Comparison of ENCODE assay signal across 1 cellular context in the genomic region with DNA sequence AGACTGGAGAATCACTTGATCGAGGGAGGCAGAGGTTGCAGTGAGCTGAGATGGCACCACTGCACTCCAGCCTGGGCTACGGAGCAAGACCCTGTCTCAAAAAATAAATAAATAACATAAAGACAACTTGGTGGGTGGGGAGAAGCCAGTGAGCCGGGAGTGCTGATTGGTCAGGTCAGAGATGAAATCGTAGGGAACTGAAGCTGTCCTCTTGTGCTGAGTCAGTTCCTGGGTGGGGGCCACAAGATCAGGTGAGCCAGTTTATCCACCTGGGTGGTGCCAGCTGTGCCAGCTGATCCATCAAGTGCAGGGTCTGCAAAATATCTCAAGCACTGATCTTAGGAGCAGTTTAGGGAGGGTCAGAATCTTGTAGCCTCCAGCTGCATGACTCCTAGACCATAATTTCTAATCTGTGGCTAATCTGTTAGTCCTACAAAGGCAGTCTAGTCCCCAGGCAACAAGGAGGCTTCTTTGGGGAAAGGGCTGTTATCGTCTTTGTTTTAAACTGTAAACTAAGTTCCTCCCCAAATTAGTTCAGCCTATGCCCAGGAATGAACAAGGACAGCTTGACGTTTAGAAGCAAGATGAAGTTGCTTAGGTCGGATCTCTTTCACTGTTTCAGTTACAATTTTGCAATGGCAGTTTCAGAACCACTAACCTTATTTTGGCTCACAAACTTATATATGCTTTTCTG.
TF ChIP-seq lines count a peak whose summit lies in the region.
"Not testable (repeated sequence)": the region's sequence is repeated elsewhere in the genome, so short reads cannot be mapped to it uniquely, and the experiment has no call there.

No MANE protein-coding gene starts in this region.

TF ChIP-seq in K562, 482 proteins besides CTCF, POLR2A, EP300 and RAD21 (continued from another document and continues in another):
- TF ChIP-seq, protein P1, sequence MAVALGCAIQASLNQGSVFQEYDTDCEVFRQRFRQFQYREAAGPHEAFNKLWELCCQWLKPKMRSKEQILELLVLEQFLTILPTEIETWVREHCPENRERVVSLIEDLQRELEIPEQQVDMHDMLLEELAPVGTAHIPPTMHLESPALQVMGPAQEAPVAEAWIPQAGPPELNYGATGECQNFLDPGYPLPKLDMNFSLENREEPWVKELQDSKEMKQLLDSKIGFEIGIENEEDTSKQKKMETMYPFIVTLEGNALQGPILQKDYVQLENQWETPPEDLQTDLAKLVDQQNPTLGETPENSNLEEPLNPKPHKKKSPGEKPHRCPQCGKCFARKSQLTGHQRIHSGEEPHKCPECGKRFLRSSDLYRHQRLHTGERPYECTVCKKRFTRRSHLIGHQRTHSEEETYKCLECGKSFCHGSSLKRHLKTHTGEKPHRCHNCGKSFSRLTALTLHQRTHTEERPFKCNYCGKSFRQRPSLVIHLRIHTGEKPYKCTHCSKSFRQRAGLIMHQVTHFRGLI (CRISPR knock-in tag; IDR thresholded peaks at IDR 0.05), result 0 out of 2 replicates have a peak, but pooled peaks have one; percentile 12
- peak; percentile 52 for TF ChIP-seq MEIS2 (IDR thresholded peaks at IDR 0.05; ENCODE audit: partially characterized antibody)
- TF ChIP-seq, protein P2, sequence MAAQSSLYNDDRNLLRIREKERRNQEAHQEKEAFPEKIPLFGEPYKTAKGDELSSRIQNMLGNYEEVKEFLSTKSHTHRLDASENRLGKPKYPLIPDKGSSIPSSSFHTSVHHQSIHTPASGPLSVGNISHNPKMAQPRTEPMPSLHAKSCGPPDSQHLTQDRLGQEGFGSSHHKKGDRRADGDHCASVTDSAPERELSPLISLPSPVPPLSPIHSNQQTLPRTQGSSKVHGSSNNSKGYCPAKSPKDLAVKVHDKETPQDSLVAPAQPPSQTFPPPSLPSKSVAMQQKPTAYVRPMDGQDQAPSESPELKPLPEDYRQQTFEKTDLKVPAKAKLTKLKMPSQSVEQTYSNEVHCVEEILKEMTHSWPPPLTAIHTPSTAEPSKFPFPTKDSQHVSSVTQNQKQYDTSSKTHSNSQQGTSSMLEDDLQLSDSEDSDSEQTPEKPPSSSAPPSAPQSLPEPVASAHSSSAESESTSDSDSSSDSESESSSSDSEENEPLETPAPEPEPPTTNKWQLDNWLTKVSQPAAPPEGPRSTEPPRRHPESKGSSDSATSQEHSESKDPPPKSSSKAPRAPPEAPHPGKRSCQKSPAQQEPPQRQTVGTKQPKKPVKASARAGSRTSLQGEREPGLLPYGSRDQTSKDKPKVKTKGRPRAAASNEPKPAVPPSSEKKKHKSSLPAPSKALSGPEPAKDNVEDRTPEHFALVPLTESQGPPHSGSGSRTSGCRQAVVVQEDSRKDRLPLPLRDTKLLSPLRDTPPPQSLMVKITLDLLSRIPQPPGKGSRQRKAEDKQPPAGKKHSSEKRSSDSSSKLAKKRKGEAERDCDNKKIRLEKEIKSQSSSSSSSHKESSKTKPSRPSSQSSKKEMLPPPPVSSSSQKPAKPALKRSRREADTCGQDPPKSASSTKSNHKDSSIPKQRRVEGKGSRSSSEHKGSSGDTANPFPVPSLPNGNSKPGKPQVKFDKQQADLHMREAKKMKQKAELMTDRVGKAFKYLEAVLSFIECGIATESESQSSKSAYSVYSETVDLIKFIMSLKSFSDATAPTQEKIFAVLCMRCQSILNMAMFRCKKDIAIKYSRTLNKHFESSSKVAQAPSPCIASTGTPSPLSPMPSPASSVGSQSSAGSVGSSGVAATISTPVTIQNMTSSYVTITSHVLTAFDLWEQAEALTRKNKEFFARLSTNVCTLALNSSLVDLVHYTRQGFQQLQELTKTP (IDR thresholded peaks at IDR 0.05; ENCODE audit: low read depth in 1 of 2, partially characterized antibody in 2 of 2), result peak in 1 of 2 experiments; percentile 32
- TF ChIP-seq MYNN (IDR thresholded peaks at IDR 0.05), result peak; percentile 84
- TF ChIP-seq MYNN (CRISPR knock-in tag; IDR thresholded peaks at IDR 0.05), result not testable (repeated sequence)
- 0 out of 2 replicates have a peak, but pooled peaks have one; percentile 7 for TF ChIP-seq ZNF212 (CRISPR knock-in tag; IDR thresholded peaks at IDR 0.05)
- TF ChIP-seq FOSL1 (tag; conservative IDR thresholded peaks at IDR 0.05), result 0 out of 2 replicates have a peak, but pooled peaks have one; percentile 56
- peak; percentile 16 to 53; a peak in 2 of 4 replicates for TF ChIP-seq KDM1A (IDR thresholded peaks at IDR 0.05)
- peak; percentile 89 for TF ChIP-seq DPF2 (IDR thresholded peaks at IDR 0.05)
- TF ChIP-seq NCOR1 (IDR thresholded peaks at IDR 0.05), result peak; percentile 66
- TF ChIP-seq ZEB2 (IDR thresholded peaks at IDR 0.05), result peak; percentile 91
- TF ChIP-seq, protein P3, sequence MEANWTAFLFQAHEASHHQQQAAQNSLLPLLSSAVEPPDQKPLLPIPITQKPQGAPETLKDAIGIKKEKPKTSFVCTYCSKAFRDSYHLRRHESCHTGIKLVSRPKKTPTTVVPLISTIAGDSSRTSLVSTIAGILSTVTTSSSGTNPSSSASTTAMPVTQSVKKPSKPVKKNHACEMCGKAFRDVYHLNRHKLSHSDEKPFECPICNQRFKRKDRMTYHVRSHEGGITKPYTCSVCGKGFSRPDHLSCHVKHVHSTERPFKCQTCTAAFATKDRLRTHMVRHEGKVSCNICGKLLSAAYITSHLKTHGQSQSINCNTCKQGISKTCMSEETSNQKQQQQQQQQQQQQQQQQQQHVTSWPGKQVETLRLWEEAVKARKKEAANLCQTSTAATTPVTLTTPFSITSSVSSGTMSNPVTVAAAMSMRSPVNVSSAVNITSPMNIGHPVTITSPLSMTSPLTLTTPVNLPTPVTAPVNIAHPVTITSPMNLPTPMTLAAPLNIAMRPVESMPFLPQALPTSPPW (CRISPR knock-in tag; IDR thresholded peaks at IDR 0.05), result peak; percentile 60
- TF ChIP-seq BACH1 (tag; IDR thresholded peaks at IDR 0.05), result peak; percentile 87
- TF ChIP-seq, protein P4, sequence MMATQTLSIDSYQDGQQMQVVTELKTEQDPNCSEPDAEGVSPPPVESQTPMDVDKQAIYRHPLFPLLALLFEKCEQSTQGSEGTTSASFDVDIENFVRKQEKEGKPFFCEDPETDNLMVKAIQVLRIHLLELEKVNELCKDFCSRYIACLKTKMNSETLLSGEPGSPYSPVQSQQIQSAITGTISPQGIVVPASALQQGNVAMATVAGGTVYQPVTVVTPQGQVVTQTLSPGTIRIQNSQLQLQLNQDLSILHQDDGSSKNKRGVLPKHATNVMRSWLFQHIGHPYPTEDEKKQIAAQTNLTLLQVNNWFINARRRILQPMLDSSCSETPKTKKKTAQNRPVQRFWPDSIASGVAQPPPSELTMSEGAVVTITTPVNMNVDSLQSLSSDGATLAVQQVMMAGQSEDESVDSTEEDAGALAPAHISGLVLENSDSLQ (IDR thresholded peaks at IDR 0.05), result peak; percentile 45
- peak; percentile 64 for TF ChIP-seq TAF9B (IDR thresholded peaks at IDR 0.05; ENCODE audit: partially characterized antibody)
- 0 out of 2 replicates have a peak, but pooled peaks have one; percentile 40 for TF ChIP-seq SMARCA5 (IDR thresholded peaks at IDR 0.05)
- TF ChIP-seq, protein P5, sequence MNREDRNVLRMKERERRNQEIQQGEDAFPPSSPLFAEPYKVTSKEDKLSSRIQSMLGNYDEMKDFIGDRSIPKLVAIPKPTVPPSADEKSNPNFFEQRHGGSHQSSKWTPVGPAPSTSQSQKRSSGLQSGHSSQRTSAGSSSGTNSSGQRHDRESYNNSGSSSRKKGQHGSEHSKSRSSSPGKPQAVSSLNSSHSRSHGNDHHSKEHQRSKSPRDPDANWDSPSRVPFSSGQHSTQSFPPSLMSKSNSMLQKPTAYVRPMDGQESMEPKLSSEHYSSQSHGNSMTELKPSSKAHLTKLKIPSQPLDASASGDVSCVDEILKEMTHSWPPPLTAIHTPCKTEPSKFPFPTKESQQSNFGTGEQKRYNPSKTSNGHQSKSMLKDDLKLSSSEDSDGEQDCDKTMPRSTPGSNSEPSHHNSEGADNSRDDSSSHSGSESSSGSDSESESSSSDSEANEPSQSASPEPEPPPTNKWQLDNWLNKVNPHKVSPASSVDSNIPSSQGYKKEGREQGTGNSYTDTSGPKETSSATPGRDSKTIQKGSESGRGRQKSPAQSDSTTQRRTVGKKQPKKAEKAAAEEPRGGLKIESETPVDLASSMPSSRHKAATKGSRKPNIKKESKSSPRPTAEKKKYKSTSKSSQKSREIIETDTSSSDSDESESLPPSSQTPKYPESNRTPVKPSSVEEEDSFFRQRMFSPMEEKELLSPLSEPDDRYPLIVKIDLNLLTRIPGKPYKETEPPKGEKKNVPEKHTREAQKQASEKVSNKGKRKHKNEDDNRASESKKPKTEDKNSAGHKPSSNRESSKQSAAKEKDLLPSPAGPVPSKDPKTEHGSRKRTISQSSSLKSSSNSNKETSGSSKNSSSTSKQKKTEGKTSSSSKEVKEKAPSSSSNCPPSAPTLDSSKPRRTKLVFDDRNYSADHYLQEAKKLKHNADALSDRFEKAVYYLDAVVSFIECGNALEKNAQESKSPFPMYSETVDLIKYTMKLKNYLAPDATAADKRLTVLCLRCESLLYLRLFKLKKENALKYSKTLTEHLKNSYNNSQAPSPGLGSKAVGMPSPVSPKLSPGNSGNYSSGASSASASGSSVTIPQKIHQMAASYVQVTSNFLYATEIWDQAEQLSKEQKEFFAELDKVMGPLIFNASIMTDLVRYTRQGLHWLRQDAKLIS (CRISPR knock-in tag; IDR thresholded peaks at IDR 0.05), result 0 out of 2 replicates have a peak, but pooled peaks have one; percentile 55
- TF ChIP-seq, protein P6, sequence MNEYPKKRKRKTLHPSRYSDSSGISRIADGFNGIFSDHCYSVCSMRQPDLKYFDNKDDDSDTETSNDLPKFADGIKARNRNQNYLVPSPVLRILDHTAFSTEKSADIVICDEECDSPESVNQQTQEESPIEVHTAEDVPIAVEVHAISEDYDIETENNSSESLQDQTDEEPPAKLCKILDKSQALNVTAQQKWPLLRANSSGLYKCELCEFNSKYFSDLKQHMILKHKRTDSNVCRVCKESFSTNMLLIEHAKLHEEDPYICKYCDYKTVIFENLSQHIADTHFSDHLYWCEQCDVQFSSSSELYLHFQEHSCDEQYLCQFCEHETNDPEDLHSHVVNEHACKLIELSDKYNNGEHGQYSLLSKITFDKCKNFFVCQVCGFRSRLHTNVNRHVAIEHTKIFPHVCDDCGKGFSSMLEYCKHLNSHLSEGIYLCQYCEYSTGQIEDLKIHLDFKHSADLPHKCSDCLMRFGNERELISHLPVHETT (CRISPR knock-in tag; conservative IDR thresholded peaks at IDR 0.05 in 1 of 2, IDR thresholded peaks at IDR 0.05 in 1 of 2), result peak in 1 of 2 experiments; percentile 67; a peak in 2 of 4 replicates
- TF ChIP-seq, protein P7, sequence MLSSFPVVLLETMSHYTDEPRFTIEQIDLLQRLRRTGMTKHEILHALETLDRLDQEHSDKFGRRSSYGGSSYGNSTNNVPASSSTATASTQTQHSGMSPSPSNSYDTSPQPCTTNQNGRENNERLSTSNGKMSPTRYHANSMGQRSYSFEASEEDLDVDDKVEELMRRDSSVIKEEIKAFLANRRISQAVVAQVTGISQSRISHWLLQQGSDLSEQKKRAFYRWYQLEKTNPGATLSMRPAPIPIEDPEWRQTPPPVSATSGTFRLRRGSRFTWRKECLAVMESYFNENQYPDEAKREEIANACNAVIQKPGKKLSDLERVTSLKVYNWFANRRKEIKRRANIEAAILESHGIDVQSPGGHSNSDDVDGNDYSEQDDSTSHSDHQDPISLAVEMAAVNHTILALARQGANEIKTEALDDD (IDR thresholded peaks at IDR 0.05), result peak; percentile 97
- TF ChIP-seq MAFK (IDR thresholded peaks at IDR 0.05; ENCODE audit: low read length), result peak; percentile 56
- TF ChIP-seq, protein P8, sequence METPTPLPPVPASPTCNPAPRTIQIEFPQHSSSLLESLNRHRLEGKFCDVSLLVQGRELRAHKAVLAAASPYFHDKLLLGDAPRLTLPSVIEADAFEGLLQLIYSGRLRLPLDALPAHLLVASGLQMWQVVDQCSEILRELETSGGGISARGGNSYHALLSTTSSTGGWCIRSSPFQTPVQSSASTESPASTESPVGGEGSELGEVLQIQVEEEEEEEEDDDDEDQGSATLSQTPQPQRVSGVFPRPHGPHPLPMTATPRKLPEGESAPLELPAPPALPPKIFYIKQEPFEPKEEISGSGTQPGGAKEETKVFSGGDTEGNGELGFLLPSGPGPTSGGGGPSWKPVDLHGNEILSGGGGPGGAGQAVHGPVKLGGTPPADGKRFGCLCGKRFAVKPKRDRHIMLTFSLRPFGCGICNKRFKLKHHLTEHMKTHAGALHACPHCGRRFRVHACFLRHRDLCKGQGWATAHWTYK (CRISPR knock-in tag; IDR thresholded peaks at IDR 0.05), result peak; percentile 84
- peak; percentile 63 for TF ChIP-seq MTA1 (IDR thresholded peaks at IDR 0.05; ENCODE audit: borderline replicate concordance)
- peak; percentile 84 for TF ChIP-seq SOX6 (IDR thresholded peaks at IDR 0.05)
- 0 out of 2 replicates have a peak, but pooled peaks have one; percentile 11 for TF ChIP-seq MECOM (CRISPR knock-in tag; IDR thresholded peaks at IDR 0.05)
- TF ChIP-seq, protein P9, sequence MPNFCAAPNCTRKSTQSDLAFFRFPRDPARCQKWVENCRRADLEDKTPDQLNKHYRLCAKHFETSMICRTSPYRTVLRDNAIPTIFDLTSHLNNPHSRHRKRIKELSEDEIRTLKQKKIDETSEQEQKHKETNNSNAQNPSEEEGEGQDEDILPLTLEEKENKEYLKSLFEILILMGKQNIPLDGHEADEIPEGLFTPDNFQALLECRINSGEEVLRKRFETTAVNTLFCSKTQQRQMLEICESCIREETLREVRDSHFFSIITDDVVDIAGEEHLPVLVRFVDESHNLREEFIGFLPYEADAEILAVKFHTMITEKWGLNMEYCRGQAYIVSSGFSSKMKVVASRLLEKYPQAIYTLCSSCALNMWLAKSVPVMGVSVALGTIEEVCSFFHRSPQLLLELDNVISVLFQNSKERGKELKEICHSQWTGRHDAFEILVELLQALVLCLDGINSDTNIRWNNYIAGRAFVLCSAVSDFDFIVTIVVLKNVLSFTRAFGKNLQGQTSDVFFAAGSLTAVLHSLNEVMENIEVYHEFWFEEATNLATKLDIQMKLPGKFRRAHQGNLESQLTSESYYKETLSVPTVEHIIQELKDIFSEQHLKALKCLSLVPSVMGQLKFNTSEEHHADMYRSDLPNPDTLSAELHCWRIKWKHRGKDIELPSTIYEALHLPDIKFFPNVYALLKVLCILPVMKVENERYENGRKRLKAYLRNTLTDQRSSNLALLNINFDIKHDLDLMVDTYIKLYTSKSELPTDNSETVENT (CRISPR knock-in tag; IDR thresholded peaks at IDR 0.05), result 0 out of 2 replicates have a peak, but pooled peaks have one; percentile 19
- TF ChIP-seq SMARCE1 (IDR thresholded peaks at IDR 0.05), result peak; percentile 80
- peak; percentile 96 for TF ChIP-seq ZNF316 (IDR thresholded peaks at IDR 0.05)
- peak; percentile 46; the same call in 1 of the 2 replicates for TF ChIP-seq RNF2 (IDR thresholded peaks at IDR 0.05)
- peak in 1 of 2 experiments; percentile 31; a peak in 1 of 4 replicates for TF ChIP-seq MNT (conservative IDR thresholded peaks at IDR 0.05)
- peak; percentile 28 to 76; a peak in 2 of 4 replicates for TF ChIP-seq MAZ (CRISPR knock-in tag; conservative IDR thresholded peaks at IDR 0.05 in 1 of 2, IDR thresholded peaks at IDR 0.05 in 1 of 2)
- peak; percentile 75 for TF ChIP-seq SMAD4 (CRISPR knock-in tag; conservative IDR thresholded peaks at IDR 0.05)
